Comparison of ENCODE assay signal across 17 cellular contexts in genomic region chr10:109846832-109847231, GRCh38.
DNase-seq lines count a peak whose midpoint lies in the region; ATAC-seq, FAIRE-seq and TF ChIP-seq lines count a peak whose summit lies in the region.
"Had no signal": no experiment of that assay in that cellular context is flagged by ENCODE, and none has a peak within 500 bp of the region (broad histone marks: within the 10 kb centered on the region; RNA-seq: fewer than 3 reads in every experiment).

No MANE protein-coding gene starts in this region.

- H3K23ac ChIP-seq in H1 (ENCODE audit: insufficient read length), result no peak overlapping the region

- POLR2A ChIA-PET in SK-N-SH (lab: Yijun Ruan, JAX), result no interaction called here
- POLR2A ChIA-PET in H1 (lab: Charles Lee; ENCODE audit: partially characterized antibody), result no interaction called here

- H3K27ac Mint-ChIP-seq in nephron progenitor cell, result peak overlapping the region; percentile 13
- no peak overlapping the region for H3K27ac Mint-ChIP-seq in chondrocyte (ENCODE audit: unreplicated experiment)
- H3K27ac Mint-ChIP-seq: CD4-positive, CD25-positive, alpha-beta regulatory T cell had no signal

- H3K79me2 ChIP-seq in SK-N-SH (ENCODE audit: insufficient read depth) (no peaks in the 10 kb centered on the region), H1 (ENCODE audit: control insufficient read depth in 1 of 2, insufficient read depth in 2 of 2, low read length in 2 of 2) (no peaks in the 10 kb centered on the region)

- H3K56ac ChIP-seq in H1 (replicated peaks; ENCODE audit: insufficient read length, low read depth, low read length), result no peak overlapping the region

- TF ChIP-seq EP300 in SK-N-SH (IDR thresholded peaks at IDR 0.05; ENCODE audit: borderline replicate concordance in 1 of 2, low read depth in 1 of 2, low read length in 1 of 2) (no peak), H1 (IDR thresholded peaks at IDR 0.05; ENCODE audit: borderline replicate concordance in 1 of 2, low read depth in 2 of 2, low read length in 2 of 2) (no peak)

- H3K4me3 ChIP-seq in BE2C (ENCODE audit: low read depth, low read length) (no peak overlapping the region), SK-N-SH (ENCODE audit: low read depth in 2 of 2, low read length in 1 of 2) (no peak overlapping the region), H1 (ENCODE audit: extremely low read depth in 1 of 4, insufficient read depth in 2 of 4, low read depth in 3 of 4, low read length in 4 of 4) (no peak overlapping the region)
- H3K4me3 ChIP-seq: BLaER1 treated with 17β-estradiol and CSF1 and Interleukin-3, amounts not matched to agents 10 nM and 100 nM; GM12878; GM23248 had no signal

- DNase-seq in BE2C, result peak; percentile 34
- DNase-seq in SK-N-SH, result peak; percentile 44
- DNase-seq in H1 (ENCODE audit: low read depth in 1 of 2, low spot score in 2 of 2), result no peak
- DNase-seq in nephron progenitor cell, result no peak
- no peak for DNase-seq in HT-29 (ENCODE audit: low spot score)
- DNase-seq in chondrocyte (ENCODE audit: low spot score), result no peak
- no peak for DNase-seq in stimulated activated CD4-positive, alpha-beta T cell treated with anti-CD3 and anti-CD28 coated beads, Interleukin-12 subunit alpha, Interleukin-12 subunit beta, amount 100 ng/mL, for 4 hours
- DNase-seq: AML-193; CD4-positive, CD25-positive, alpha-beta regulatory T cell; DMS53; GM23248; H7 had no signal

- no peak overlapping the region for H4K5ac ChIP-seq in H1 (ENCODE audit: insufficient read length, low read depth, low read length)

- FAIRE-seq in H1 (lab: Jason Lieb, UNC), result peak; percentile 24
- FAIRE-seq: GM12878, GM18507 had no signal

- H2BK5ac ChIP-seq in H1 (ENCODE audit: low read depth, low read length), result no peak overlapping the region

- H3K14ac ChIP-seq in H1 (ENCODE audit: insufficient read length), result no peak overlapping the region

- H4K91ac ChIP-seq in H1 (replicated peaks; ENCODE audit: insufficient read length, low read length), result no peak overlapping the region

- H2AFZ ChIP-seq in SK-N-SH (ENCODE audit: low read depth) (no peak overlapping the region), H1 (ENCODE audit: low read length) (no peak overlapping the region; the same call in 1 of the 2 replicates)
- H2AFZ ChIP-seq: GM23248 had no signal

- H3K4me3 Mint-ChIP-seq in nephron progenitor cell (no peak overlapping the region), chondrocyte (ENCODE audit: unreplicated experiment) (no peak overlapping the region)
- H3K4me3 Mint-ChIP-seq: CD4-positive, CD25-positive, alpha-beta regulatory T cell had no signal

- H2BK12ac ChIP-seq in H1 (ENCODE audit: low read depth, low read length), result no peak overlapping the region

- peaks cover 4% of the 10 kb centered on the region; the same call in 1 of the 2 replicates for H3K4me1 ChIP-seq in BE2C
- peaks cover 0 to 7% of the 10 kb centered on the region in 2 experiments; a peak in 2 of 4 replicates for H3K4me1 ChIP-seq in SK-N-SH (ENCODE audit: control insufficient read depth in 1 of 2, insufficient read depth in 2 of 2, low read depth in 1 of 2, low read length in 1 of 2)
- H3K4me1 ChIP-seq in H1 (replicated peaks in 1 of 4; ENCODE audit: control insufficient read depth in 3 of 4, insufficient read depth in 4 of 4, low read length in 3 of 4), result no peaks in the 10 kb centered on the region

- no peak overlapping the region for H3K27ac ChIP-seq in SK-N-SH (ENCODE audit: low read depth in 2 of 2, low read length in 1 of 2)
- H3K27ac ChIP-seq in H1 (ENCODE audit: low read depth, low read length), result no peak overlapping the region
- H3K27ac ChIP-seq: 22Rv1; BLaER1 treated with 17β-estradiol and CSF1 and Interleukin-3, amounts not matched to agents 10 nM and 100 nM; GM23248 had no signal

- no peak for ATAC-seq in HG03097 (IDR thresholded peaks at IDR 0.05; ENCODE audit: low FRiP score, unreplicated experiment)
- ATAC-seq: GM12878 had no signal

- no peaks in the 10 kb centered on the region for H3K36me3 ChIP-seq in BE2C
- no peaks in the 10 kb centered on the region for H3K36me3 ChIP-seq in SK-N-SH (replicated peaks in 1 of 2; ENCODE audit: control insufficient read depth in 1 of 2, insufficient read depth in 2 of 2, low read length in 1 of 2)
- H3K36me3 ChIP-seq in H1 (ENCODE audit: control insufficient read depth in 2 of 4, insufficient read depth in 4 of 4, low read length in 3 of 4), result no peaks in the 10 kb centered on the region
- H3K36me3 ChIP-seq: BLaER1 treated with 17β-estradiol and CSF1 and Interleukin-3, amounts not matched to agents 10 nM and 100 nM had no signal

- no peak for TF ChIP-seq POLR2A in H1 (IDR thresholded peaks at IDR 0.05; ENCODE audit: control extremely low read depth in 1 of 2, low read depth in 2 of 2, low read length in 2 of 2)

- H4K20me1 ChIP-seq in SK-N-SH (ENCODE audit: insufficient read depth) (no peaks in the 10 kb centered on the region), H1 (replicated peaks in 1 of 2; ENCODE audit: control insufficient read depth in 1 of 2, insufficient read depth in 2 of 2, low read length in 2 of 2) (no peaks in the 10 kb centered on the region)

- no peak overlapping the region for H3K18ac ChIP-seq in H1 (ENCODE audit: extremely low read depth, low read length)

- H3K9ac ChIP-seq in SK-N-SH (no peak overlapping the region), H1 (replicated peaks in 1 of 4; ENCODE audit: extremely low read depth in 1 of 4, low read depth in 3 of 4, low read length in 3 of 4) (no peak overlapping the region)
- H3K9ac ChIP-seq: BLaER1 treated with 17β-estradiol and CSF1 and Interleukin-3, amounts not matched to agents 10 nM and 100 nM; GM23248 had no signal

- H2BK120ac ChIP-seq in H1 (replicated peaks; ENCODE audit: low read depth, low read length), result no peak overlapping the region

- no peak overlapping the region for H4K8ac ChIP-seq in H1 (ENCODE audit: extremely low read depth, insufficient read depth, low read length)

- no peak overlapping the region for H3K4ac ChIP-seq in H1 (replicated peaks; ENCODE audit: insufficient read length, low read depth, low read length)

- TF ChIP-seq RAD21 in SK-N-SH (IDR thresholded peaks at IDR 0.05; ENCODE audit: low read length) (no peak), H1 (IDR thresholded peaks at IDR 0.05 in 1 of 2, conservative IDR thresholded peaks at IDR 0.05 in 1 of 2; ENCODE audit: low read depth in 2 of 2, low read length in 2 of 2) (no peak)

- no peak overlapping the region for H2AK5ac ChIP-seq in H1 (ENCODE audit: low read depth, low read length)

- H3K23me2 ChIP-seq in H1 (ENCODE audit: low read depth, low read length), result no peaks in the 10 kb centered on the region; the same call in 1 of the 2 replicates

- H3K27me3 ChIP-seq in BE2C, result no peaks in the 10 kb centered on the region
- no peaks in the 10 kb centered on the region; the same call in 1 of the 2 replicates for H3K27me3 ChIP-seq in SK-N-SH (ENCODE audit: insufficient read depth)
- no peaks in the 10 kb centered on the region for H3K27me3 ChIP-seq in H1 (replicated peaks in 1 of 4; ENCODE audit: control insufficient read depth in 3 of 4, extremely low read depth in 1 of 4, insufficient read depth in 3 of 4, low read length in 3 of 4)
- H3K27me3 ChIP-seq: BLaER1 treated with 17β-estradiol and CSF1 and Interleukin-3, amounts not matched to agents 10 nM and 100 nM had no signal

- CTCF ChIA-PET in SK-N-SH (lab: Yijun Ruan, JAX) (interaction anchor here (0.9 kb wide), 1 partner anchor 13 kb away, joined by 3 read pairs; no protein-coding TSS in a partner anchor), H1 (lab: Charles Lee; ENCODE audit: partially characterized antibody) (interaction anchor here (0.6 to 2.9 kb wide), 3 partner anchors 9 to 74 kb away, joined by 3 to 11 read pairs (median 4); no protein-coding TSS in a partner anchor)

- WGBS in SK-N-SH (ENCODE audit: low lambda C conversion rate), result 5% methylated on average over 3 of the region's 3 CpGs
- 74% methylated on average over 3 of the region's 3 CpGs; no CpG with 5 or more reads in 1 of the 2 experiments for WGBS in H1 (ENCODE audit: extremely low coverage in 1 of 2, insufficient coverage in 1 of 2, insufficient read length in 1 of 2, insufficient replicate concordance in 2 of 2, low coverage in 1 of 2, low lambda C conversion rate in 2 of 2, missing lambda C conversion rate in 1 of 2), 2 experiments

- H3K9me3 Mint-ChIP-seq in nephron progenitor cell (no peaks in the 10 kb centered on the region), chondrocyte (ENCODE audit: low read depth) (no peaks in the 10 kb centered on the region)
- H3K9me3 Mint-ChIP-seq: CD4-positive, CD25-positive, alpha-beta regulatory T cell had no signal

- no peak overlapping the region for H2BK20ac ChIP-seq in H1 (ENCODE audit: low read length)

- H3K9me2 ChIP-seq in SK-N-SH, result no peaks in the 10 kb centered on the region

- H3K4me2 ChIP-seq in SK-N-SH (no peak overlapping the region), H1 (ENCODE audit: insufficient read depth in 1 of 2, low read depth in 2 of 2, low read length in 2 of 2) (no peak overlapping the region)
- H3K4me2 ChIP-seq: BLaER1 treated with 17β-estradiol and CSF1 and Interleukin-3, amounts not matched to agents 10 nM and 100 nM had no signal

- 0 out of 2 replicates have a peak, but pooled peaks cover 2% of the 10 kb centered on the region for H3K79me1 ChIP-seq in H1 (ENCODE audit: low read depth, low read length)

- H2BK15ac ChIP-seq in H1 (ENCODE audit: low read length), result no peak overlapping the region

- H3K9me3 ChIP-seq in BE2C (no peaks in the 10 kb centered on the region), SK-N-SH (no peaks in the 10 kb centered on the region), H1 (ENCODE audit: insufficient read depth in 2 of 2, low read depth in 1 of 2, low read length in 1 of 2) (no peaks in the 10 kb centered on the region)
- H3K9me3 ChIP-seq: BLaER1 treated with 17β-estradiol and CSF1 and Interleukin-3, amounts not matched to agents 10 nM and 100 nM had no signal

- H3K36me3 Mint-ChIP-seq in nephron progenitor cell (ENCODE audit: low read depth) (no peaks in the 10 kb centered on the region), chondrocyte (ENCODE audit: low read depth) (no peaks in the 10 kb centered on the region)
- H3K36me3 Mint-ChIP-seq: CD4-positive, CD25-positive, alpha-beta regulatory T cell had no signal

- no peaks in the 10 kb centered on the region for H3F3A ChIP-seq in SK-N-SH (replicated peaks; ENCODE audit: insufficient read depth)

- H3K27me3 Mint-ChIP-seq in nephron progenitor cell (ENCODE audit: low read depth, poor library complexity) (peaks cover 14% of the 10 kb centered on the region), chondrocyte (ENCODE audit: low read depth) (peaks cover 23% of the 10 kb centered on the region)

- H3K4me1 Mint-ChIP-seq in nephron progenitor cell (peaks cover 13% of the 10 kb centered on the region), chondrocyte (ENCODE audit: low read depth) (peaks cover 5% of the 10 kb centered on the region)
- H3K4me1 Mint-ChIP-seq: CD4-positive, CD25-positive, alpha-beta regulatory T cell had no signal

- TF ChIP-seq CTCF in BE2C (IDR thresholded peaks at IDR 0.05; ENCODE audit: low read depth, low read length) (no peak), SK-N-SH (IDR thresholded peaks at IDR 0.05) (no peak), H1 (IDR thresholded peaks at IDR 0.05; ENCODE audit: control extremely low read depth in 1 of 3, insufficient read depth in 1 of 3, low read depth in 1 of 3, low read length in 3 of 3) (no peak), nephron progenitor cell (IDR thresholded peaks at IDR 0.05) (no peak), chondrocyte (IDR thresholded peaks at IDR 0.05) (no peak)

TF ChIP-seq in SK-N-SH, 30 proteins besides CTCF, POLR2A, EP300 and RAD21 (continues in another document):
- TF ChIP-seq TCF12 (IDR thresholded peaks at IDR 0.05), result no peak

Comparison
In these comparisons a context has a peak if more than half of its experiments do, and no peak if none do; other contexts are left out.
1. DNase-seq: peak in BE2C (single experiment) and SK-N-SH (single experiment); none in H1 (0 of 2), nephron progenitor cell (single experiment), HT-29 (single experiment), chondrocyte (single experiment) and stimulated activated CD4-positive, alpha-beta T cell treated with anti-CD3 and anti-CD28 coated beads, Interleukin-12 subunit alpha, Interleukin-12 subunit beta, amount 100 ng/mL, for 4 hours (single experiment).